Comparison of ENCODE assay signal across 18 cellular contexts in genomic region chr18:23162473-23162872, GRCh38.
"Had no signal": no experiment of that assay in that cellular context is flagged by ENCODE, and none has a peak within 500 bp of the region (broad histone marks: within the 10 kb centered on the region; RNA-seq: fewer than 3 reads in every experiment).

No MANE protein-coding gene starts in this region.

- H3K4me3 Mint-ChIP-seq: memory B cell, nephron had no signal

- H3K36me3 Mint-ChIP-seq: memory B cell had no signal

- H3K4me1 Mint-ChIP-seq: memory B cell had no signal

- H3K27ac Mint-ChIP-seq: memory B cell had no signal

- H3K27ac ChIP-seq: dorsolateral prefrontal cortex, esophagus squamous epithelium, gastroesophageal sphincter, left lung, lower lobe of right lung, neutrophil, right atrium auricular region had no signal

- H3K9me3 Mint-ChIP-seq: memory B cell, nephron had no signal

- H3K4me3 ChIP-seq: dorsolateral prefrontal cortex, esophagus squamous epithelium, gastroesophageal sphincter, left lung, lower lobe of right lung, right atrium auricular region had no signal

- ATAC-seq: gastroesophageal sphincter, left lung, lower lobe of right lung had no signal

- FAIRE-seq: small intestine had no signal

- H3K4me1 ChIP-seq: left lung had no signal

- DNase-seq: cortex of kidney; dorsolateral prefrontal cortex; effector CD8-positive, alpha-beta T cell; esophagus squamous epithelium; foreskin fibroblast; glutamatergic neuron; islet precursor cell; left lung; lower lobe of right lung; midbrain; small intestine; stimulated activated CD4-positive, alpha-beta T cell treated with anti-CD3 and anti-CD28 coated beads, Interleukin-12 subunit alpha, Interleukin-12 subunit beta, amount 100 ng/mL, for 4 hours; stimulated activated naive CD4-positive, alpha-beta T cell treated with Interleukin-2 at 50 U/mL for 16 hours had no signal

- H3K27me3 ChIP-seq: esophagus squamous epithelium, gastroesophageal sphincter, left lung, neutrophil, right atrium auricular region had no signal

- H3K36me3 ChIP-seq: esophagus squamous epithelium, gastroesophageal sphincter, left lung, lower lobe of right lung, neutrophil, right atrium auricular region had no signal

- H3K9me3 ChIP-seq: esophagus squamous epithelium, gastroesophageal sphincter, left lung, lower lobe of right lung, neutrophil, right atrium auricular region had no signal
